In the genomic region with DNA sequence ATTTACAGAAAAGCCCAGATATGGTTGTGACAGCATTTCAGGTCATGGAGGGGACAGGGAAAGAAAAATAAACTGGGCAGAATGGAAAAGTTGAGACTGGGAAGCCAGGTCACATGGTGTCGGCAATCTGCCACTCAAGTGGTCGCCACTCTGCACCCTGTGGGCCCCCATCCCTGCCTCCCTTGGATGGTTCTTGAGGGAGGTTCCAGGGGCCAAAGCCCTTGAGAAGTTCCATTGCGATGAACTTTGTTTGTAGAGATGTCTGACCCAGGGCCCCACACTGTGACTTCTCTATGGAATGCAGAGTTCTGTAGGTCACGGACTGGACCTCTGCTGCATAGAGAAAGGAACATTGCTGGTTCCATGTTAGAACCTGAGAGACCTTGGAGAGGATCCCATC, we compare ENCODE assay signal across 3 cellular contexts.
"Had no signal": no experiment of that assay in that cellular context is flagged by ENCODE, and none has a peak within 500 bp of the region (broad histone marks: within the 10 kb centered on the region; RNA-seq: fewer than 3 reads in every experiment).

No MANE protein-coding gene starts in this region.

- H3K4me3 ChIP-seq: GM12878 had no signal

- ATAC-seq: GM12878 had no signal

- DNase-seq: GDM1, GF-D8 had no signal
